11 cellular contexts compared by ENCODE assay signal in the genomic region with DNA sequence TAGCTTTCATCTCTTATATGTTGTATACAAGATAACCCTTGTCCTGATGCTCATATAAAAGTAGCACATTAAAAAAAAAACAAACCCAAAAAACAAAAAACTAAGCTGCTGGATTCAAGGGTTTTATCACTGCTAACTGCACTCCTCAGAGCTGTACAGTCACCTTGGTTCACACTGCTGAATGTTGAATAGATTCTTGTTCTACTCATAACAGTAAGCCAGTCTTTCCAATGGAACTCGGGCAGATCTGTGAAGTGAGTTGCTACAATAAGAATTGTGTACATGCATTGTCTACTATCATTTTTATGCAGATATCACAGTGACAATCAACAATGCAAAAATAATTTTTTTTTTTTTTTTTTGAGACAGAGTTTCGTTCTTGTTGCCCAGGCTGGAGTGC.
"Had no signal": no experiment of that assay in that cellular context is flagged by ENCODE, and none has a peak within 500 bp of the region (broad histone marks: within the 10 kb centered on the region; RNA-seq: fewer than 3 reads in every experiment).

No MANE protein-coding gene starts in this region.

- H3K4me1 ChIP-seq: colonic mucosa had no signal

- DNase-seq: activated CD4-positive, alpha-beta T cell treated with anti-CD3 and anti-CD28 coated beads, Interleukin-2, amount 50 U/mL, for 4 hours; activated CD4-positive, CD25-positive, alpha-beta regulatory T cell treated with anti-CD3 and anti-CD28 coated beads, Interleukin-2, amount 50 U/mL, for 72 hours; activated naive CD4-positive, alpha-beta T cell treated with anti-CD3 and anti-CD28 coated beads, Interleukin-2, amount 10 ng/mL, durations not matched to agents 7 days and 5 days; colonic mucosa; pancreas; T-helper 1 cell; T1000; trophoblast cell had no signal

- H3K27me3 ChIP-seq: colonic mucosa, esophagus muscularis mucosa, pancreas had no signal

- H3K4me3 ChIP-seq: colonic mucosa, esophagus muscularis mucosa, pancreas had no signal

- FAIRE-seq: astrocyte, pancreas had no signal

- ATAC-seq: pancreas; stimulated activated memory B cell treated with anti-CD40 and anti-IgM and Interleukin-4, amounts not matched to agents 10 μg/mL and 1 μg/mL and 100 μg/mL, for 72 hours had no signal

- H3K27ac ChIP-seq: colonic mucosa, esophagus muscularis mucosa, pancreas had no signal

- H3K9me3 ChIP-seq: colonic mucosa, esophagus muscularis mucosa, pancreas had no signal

- H3K36me3 ChIP-seq: colonic mucosa, esophagus muscularis mucosa, pancreas had no signal
